2 cellular contexts compared by ENCODE assay signal in genomic region chr13:93517658-93518057, GRCh38.
TF ChIP-seq lines count a peak whose summit lies in the region.

No MANE protein-coding gene starts in this region.

TF ChIP-seq in HepG2, 621 proteins besides CTCF, POLR2A, EP300 and RAD21:
- TF ChIP-seq ZNF574 (CRISPR knock-in tag; IDR thresholded peaks at IDR 0.05) (no peak), MAFK (conservative IDR thresholded peaks at IDR 0.05 in 1 of 2, IDR thresholded peaks at IDR 0.05 in 1 of 2; ENCODE audit: low read length in 2 of 2) (peak; percentile 67 to 91), CBFB (CRISPR knock-in tag; IDR thresholded peaks at IDR 0.05) (no peak), PCBP1 (IDR thresholded peaks at IDR 0.05; ENCODE audit: borderline replicate concordance, low read depth, low read length) (no peak), ZNF598 (CRISPR knock-in tag; IDR thresholded peaks at IDR 0.05; ENCODE audit: borderline replicate concordance) (no peak), ZNF746 (CRISPR knock-in tag; IDR thresholded peaks at IDR 0.05) (no peak), MAFF (IDR thresholded peaks at IDR 0.05; ENCODE audit: low read depth, low read length) (peak; percentile 81), ZNF556 (CRISPR knock-in tag; IDR thresholded peaks at IDR 0.05; ENCODE audit: borderline replicate concordance) (no peak), MBNL3 (CRISPR knock-in tag; conservative IDR thresholded peaks at IDR 0.05) (no peak), POGK (CRISPR knock-in tag; conservative IDR thresholded peaks at IDR 0.05) (no peak)
- TF ChIP-seq, protein P1, sequence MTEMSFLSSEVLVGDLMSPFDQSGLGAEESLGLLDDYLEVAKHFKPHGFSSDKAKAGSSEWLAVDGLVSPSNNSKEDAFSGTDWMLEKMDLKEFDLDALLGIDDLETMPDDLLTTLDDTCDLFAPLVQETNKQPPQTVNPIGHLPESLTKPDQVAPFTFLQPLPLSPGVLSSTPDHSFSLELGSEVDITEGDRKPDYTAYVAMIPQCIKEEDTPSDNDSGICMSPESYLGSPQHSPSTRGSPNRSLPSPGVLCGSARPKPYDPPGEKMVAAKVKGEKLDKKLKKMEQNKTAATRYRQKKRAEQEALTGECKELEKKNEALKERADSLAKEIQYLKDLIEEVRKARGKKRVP (CRISPR knock-in tag; IDR thresholded peaks at IDR 0.05), result no peak
- TF ChIP-seq, protein P2, sequence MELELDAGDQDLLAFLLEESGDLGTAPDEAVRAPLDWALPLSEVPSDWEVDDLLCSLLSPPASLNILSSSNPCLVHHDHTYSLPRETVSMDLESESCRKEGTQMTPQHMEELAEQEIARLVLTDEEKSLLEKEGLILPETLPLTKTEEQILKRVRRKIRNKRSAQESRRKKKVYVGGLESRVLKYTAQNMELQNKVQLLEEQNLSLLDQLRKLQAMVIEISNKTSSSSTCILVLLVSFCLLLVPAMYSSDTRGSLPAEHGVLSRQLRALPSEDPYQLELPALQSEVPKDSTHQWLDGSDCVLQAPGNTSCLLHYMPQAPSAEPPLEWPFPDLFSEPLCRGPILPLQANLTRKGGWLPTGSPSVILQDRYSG (CRISPR knock-in tag; IDR thresholded peaks at IDR 0.05), result no peak

TF ChIP-seq in IMR-90, 13 proteins besides CTCF, POLR2A, EP300 and RAD21 (continued from another document):
- no peak for TF ChIP-seq MAZ (IDR thresholded peaks at IDR 0.05; ENCODE audit: borderline replicate concordance, low read depth, low read length)
- no peak for TF ChIP-seq RFX5 (IDR thresholded peaks at IDR 0.05; ENCODE audit: low read depth, low read length)
